Comparison of ENCODE assay signal across 30 cellular contexts in genomic region chr10:85177767-85178166, GRCh38.
"Had no signal": no experiment of that assay in that cellular context is flagged by ENCODE, and none has a peak within 500 bp of the region (broad histone marks: within the 10 kb centered on the region; RNA-seq: fewer than 3 reads in every experiment).

No MANE protein-coding gene starts in this region.

- H3K4me1 ChIP-seq: body of pancreas, breast epithelium, colonic mucosa had no signal

- H3K9me3 ChIP-seq: body of pancreas, breast epithelium, colonic mucosa had no signal

- H3K27me3 ChIP-seq: body of pancreas, brain microvascular endothelial cell, breast epithelium, colonic mucosa had no signal

- DNase-seq: activated CD4-positive, alpha-beta memory T cell treated with anti-CD3 and anti-CD28 coated beads, Interleukin-2, amount 10 ng/mL, durations not matched to agents 7 days and 5 days; activated CD4-positive, alpha-beta T cell treated with anti-CD3 and anti-CD28 coated beads for 1 hour; activated CD4-positive, alpha-beta T cell treated with anti-CD3 and anti-CD28 coated beads for 36 hours; activated CD4-positive, alpha-beta T cell treated with anti-CD3 and anti-CD28 coated beads for 48 hours; activated CD4-positive, alpha-beta T cell treated with anti-CD3 and anti-CD28 coated beads, Interleukin-2, amount 10 ng/mL, durations not matched to agents 7 days and 5 days; activated CD4-positive, alpha-beta T cell treated with anti-CD3 and anti-CD28 coated beads, Interleukin-2, amount 50 U/mL, for 48 hours; activated CD4-positive, CD25-positive, alpha-beta regulatory T cell; activated CD8-positive, alpha-beta memory T cell treated with anti-CD3 and anti-CD28 coated beads for 24 hours; activated CD8-positive, alpha-beta memory T cell treated with anti-CD3 and anti-CD28 coated beads, Interleukin-2, amount 10 ng/mL, durations not matched to agents 7 days and 5 days; activated CD8-positive, alpha-beta memory T cell treated with anti-CD3 and anti-CD28 coated beads, Interleukin-2, amount 50 U/mL, for 48 hours; activated CD8-positive, alpha-beta T cell treated with anti-CD3 and anti-CD28 coated beads, Interleukin-2, amount 10 ng/mL, durations not matched to agents 7 days and 5 days; activated effector memory CD4-positive, alpha-beta T cell treated with Interleukin-2 at 50 U/mL for 16 hours; activated gamma-delta T cell; activated naive CD4-positive, alpha-beta T cell treated with anti-CD3 and anti-CD28 coated beads, Interleukin-2, amount 10 ng/mL, durations not matched to agents 7 days and 5 days; activated naive CD4-positive, alpha-beta T cell treated with Interleukin-2 at 50 U/mL for 16 hours; activated naive CD8-positive, alpha-beta T cell treated with anti-CD3 and anti-CD28 coated beads, Interleukin-2, amount 10 ng/mL, durations not matched to agents 7 days and 5 days; activated naive CD8-positive, alpha-beta T cell treated with anti-CD3 and anti-CD28 coated beads, Interleukin-2, amount 50 U/mL, for 24 hours; activated T-cell treated with anti-CD3 and anti-CD28 coated beads, Interleukin-2, amount 50 U/mL, for 24 hours; activated T-cell treated with anti-CD3 and anti-CD28 coated beads, Interleukin-2, amount 50 U/mL, for 48 hours; amygdala; aorta; body of pancreas; brain microvascular endothelial cell; central memory CD4-positive, alpha-beta T cell; cerebellar nuclear complex; colonic mucosa; T-helper 2 cell; T-helper 9 cell; WERI-Rb-1 had no signal

- H3K36me3 ChIP-seq: brain microvascular endothelial cell, breast epithelium, colonic mucosa, WERI-Rb-1 had no signal

- H3K27ac ChIP-seq: body of pancreas, brain microvascular endothelial cell, breast epithelium, colonic mucosa, WERI-Rb-1 had no signal

- H3K4me3 ChIP-seq: body of pancreas, breast epithelium, colonic mucosa had no signal
